ENCODE assay signal across 7 cellular contexts in genomic region chr14:31024577-31025334, GRCh38. TPM values are rescaled to one million over a fixed set of nuclear protein-coding genes. Genes with fewer than 3 reads are reported as not detected.
A peak's percentile ranks its signal among the peaks of the same experiment; 100 is the strongest.
DNase-seq lines count a peak whose midpoint lies in the region; ATAC-seq and TF ChIP-seq lines count a peak whose summit lies in the region.

No MANE protein-coding gene starts in this region.

- no peaks in the 10 kb centered on the region for H3K27me3 Mint-ChIP-seq in osteocyte (ENCODE audit: unreplicated experiment)

- 5 to 7% methylated on average over 11 of the region's 11 CpGs for WGBS in GM23248 (ENCODE audit: low coverage in 1 of 2, low lambda C conversion rate in 2 of 2, missing lambda C conversion rate in 2 of 2), 2 experiments

- H3K4me1 ChIP-seq in GM23248 (ENCODE audit: insufficient read depth) = peaks cover 29% of the 10 kb centered on the region

- peak overlapping the region; percentile 89 for H3K4me3 Mint-ChIP-seq in osteocyte (ENCODE audit: unreplicated experiment)

- no peaks in the 10 kb centered on the region; the same call in 1 of the 2 replicates for H3K36me3 ChIP-seq in GM23248 (ENCODE audit: low read depth)

- in situ Hi-C loops in GM23248 (cut with MboI) = no loop called here

- H3K4me2 ChIP-seq in GM23248 (ENCODE audit: unreplicated experiment) = peak overlapping the region; percentile 100

- H3K9ac ChIP-seq in GM23248 = peak overlapping the region; percentile 99

- H3K9me2 ChIP-seq in GM23248 (ENCODE audit: insufficient read depth) = no peaks in the 10 kb centered on the region

- H3K79me2 ChIP-seq in GM23248 (ENCODE audit: insufficient read depth) = peaks cover 82% of the 10 kb centered on the region

- peak overlapping the region; percentile 98 for H3K4me3 ChIP-seq in GM23248

- DNase-seq in GM23248 = peak; percentile 76
- peak; percentile 79 for DNase-seq in RKO (ENCODE audit: low spot score)
- no peak for DNase-seq in osteocyte (ENCODE audit: extremely low spot score, unreplicated experiment)
- no peak for DNase-seq in NCI-H1105 (lab: John Stamatoyannopoulos, UW)
- DNase-seq in left lobe of liver (ENCODE audit: low spot score) = no peak

- H3F3A ChIP-seq in GM23248 (ENCODE audit: insufficient read depth) = peaks cover 26% of the 10 kb centered on the region

- peaks cover 7% of the 10 kb centered on the region; the same call in 1 of the 2 replicates for H4K20me1 ChIP-seq in GM23248 (ENCODE audit: insufficient read depth)

- H3K4me1 Mint-ChIP-seq in osteocyte (ENCODE audit: unreplicated experiment) = peaks cover 36% of the 10 kb centered on the region

- H3K9me3 ChIP-seq in GM23248 (ENCODE audit: low read depth) = no peaks in the 10 kb centered on the region

- H2AFZ ChIP-seq in GM23248 = peak overlapping the region; percentile 89

- H3K9me3 Mint-ChIP-seq in osteocyte (ENCODE audit: unreplicated experiment) = no peaks in the 10 kb centered on the region

- no peaks in the 10 kb centered on the region for H3K27me3 ChIP-seq in GM23248 (replicated peaks; ENCODE audit: insufficient read depth)

- H3K27ac Mint-ChIP-seq in osteocyte (ENCODE audit: unreplicated experiment) = peak overlapping the region; percentile 79

- H3K27ac ChIP-seq in GM23248 = peak overlapping the region; percentile 80

- no peak for TF ChIP-seq CTCF in osteocyte (IDR thresholded peaks at IDR 0.05)

- ATAC-seq in esophagus mucosa (peak; percentile 8), left lobe of liver (no peak), HG03095 (IDR thresholded peaks at IDR 0.05; ENCODE audit: unreplicated experiment) (no peak)

- peaks cover 10% of the 10 kb centered on the region for H3K36me3 Mint-ChIP-seq in osteocyte (ENCODE audit: unreplicated experiment)

RNA-seq across cellular contexts. Expression of gene AP4S1, which starts 0.7 kb away (rescaled TPM):
- 8.7 and 9.9 TPM in 2 replicates for total RNA-seq in GM23248 (2014; rRNA removed; shearing (Covaris generic))
- 6.3 and 7.7 TPM in 2 replicates for polyA plus RNA-seq in GM23248 (2016; fragmentation: Nextera tagmentation; extraction: Ambion mirVana)
- total RNA-seq in esophagus mucosa (5.1 TPM), osteocyte (5.2 and 6.3 TPM in 2 replicates), left lobe of liver (1.9 TPM)

RNA-seq across cellular contexts. Expression of gene STRN3, which starts 1.4 kb away (rescaled TPM):
- 31.6 and 44.2 TPM in 2 replicates for total RNA-seq in GM23248 (2014; rRNA removed; shearing (Covaris generic))
- polyA plus RNA-seq in GM23248 (2016; fragmentation: Nextera tagmentation; extraction: Ambion mirVana) = 25.6 TPM in 2 replicates
- total RNA-seq in esophagus mucosa (24.5 TPM), osteocyte (38.7 and 40.4 TPM in 2 replicates), left lobe of liver (19.7 TPM)

Comparison
In these comparisons a context has a peak if more than half of its experiments do, and no peak if none do; other contexts are left out.
1. DNase-seq: peak in GM23248 (single experiment) and RKO (single experiment); none in osteocyte (single experiment), NCI-H1105 (single experiment) and left lobe of liver (single experiment).